Comparison of ENCODE assay signal across 8 cellular contexts in the genomic region with DNA sequence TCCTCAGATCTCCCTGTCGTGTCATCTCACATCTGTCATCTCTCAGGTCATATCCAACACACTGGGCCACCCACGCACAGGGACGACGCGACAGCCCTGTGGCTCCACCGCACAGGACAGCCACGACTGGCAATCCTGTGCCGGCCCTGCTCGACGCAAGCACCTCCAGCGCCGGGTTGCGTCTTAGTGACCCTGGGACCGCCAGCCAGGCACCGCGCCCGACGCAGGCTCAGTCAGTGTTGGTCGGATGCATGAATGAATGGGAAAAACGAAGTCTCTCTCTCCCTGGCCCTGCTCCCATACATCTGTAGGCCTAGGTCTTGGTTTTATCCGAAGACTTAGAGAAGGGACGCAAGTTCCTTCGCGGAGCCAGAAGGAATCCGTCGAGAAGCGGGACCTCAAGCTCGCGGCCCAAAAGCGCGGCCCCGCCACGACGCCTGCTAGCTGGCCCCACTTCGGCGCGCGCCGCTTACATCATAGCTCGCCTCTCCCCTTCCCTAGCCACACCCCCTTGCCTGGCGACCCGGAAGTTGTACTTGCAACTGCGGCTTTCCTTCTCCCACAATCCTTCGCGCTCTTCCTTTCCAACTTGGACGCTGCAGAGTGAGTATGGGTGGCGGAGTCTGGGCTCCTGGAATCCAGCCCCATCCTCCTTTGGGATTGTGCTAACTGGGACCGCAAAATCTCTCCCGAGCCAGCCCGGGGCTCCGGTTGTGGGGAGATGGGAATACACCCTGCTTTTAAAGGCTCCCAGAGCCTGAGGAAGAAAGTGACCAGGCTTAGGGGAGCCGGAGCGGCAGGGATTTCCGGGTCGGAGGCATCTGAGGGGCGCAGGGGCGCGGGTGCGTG. TPM values are rescaled to one million over a fixed set of nuclear protein-coding genes. Genes with fewer than 3 reads are reported as not detected.
DNase-seq lines count a peak whose midpoint lies in the region; ATAC-seq and TF ChIP-seq lines count a peak whose summit lies in the region.

Gene RPL31, plus strand, starts transcription at position 577 of the 849 bp plus-strand sequence. CDS start 413 bp downstream, outside the sequence.

- H3K4me2 ChIP-seq in IMR-90 (ENCODE audit: low read depth, low read length) = peak within 1 kb of the TSS; percentile 95

- intact Hi-C loops in IMR-90 (cut with micrococcal nuclease) = loop anchor here (5.0 kb wide), 1 partner anchor 270 kb away; no protein-coding TSS in a partner anchor

- no TSS peak for BruUV-seq in IMR-90 (replicated peaks; lab: Mats Ljungman, UMichigan)

- peaks cover 9% of the 10 kb centered on the region for H3K4me1 ChIP-seq in IMR-90 (ENCODE audit: control insufficient read depth, insufficient read depth, low read length)

- peak within 1 kb of the TSS; percentile 96 for H2AK5ac ChIP-seq in IMR-90 (ENCODE audit: low read depth, low read length)

- peak within 1 kb of the TSS; percentile 87 for H3K18ac ChIP-seq in IMR-90 (ENCODE audit: low read depth, low read length)

- no peak within 1 kb of the TSS for H2BK20ac ChIP-seq in IMR-90 (ENCODE audit: low read depth, low read length)

- H3K79me1 ChIP-seq in IMR-90 (ENCODE audit: low read depth in 1 of 2, low read length in 2 of 2) = peaks cover 20 to 40% of the 10 kb centered on the region in 2 experiments

- H3K14ac ChIP-seq in IMR-90 (replicated peaks; ENCODE audit: low read depth, low read length) = peak within 1 kb of the TSS; percentile 99

- H3K27me3 ChIP-seq in IMR-90 (ENCODE audit: control insufficient read depth, insufficient read depth, low read length) = no peaks in the 10 kb centered on the region

- H4K5ac ChIP-seq in IMR-90 (ENCODE audit: low read depth, low read length) = peak within 1 kb of the TSS; percentile 98

- peak within 1 kb of the TSS; percentile 99 for H2AK9ac ChIP-seq in IMR-90 (replicated peaks; ENCODE audit: low read depth, low read length, poor library complexity)

- in situ Hi-C loops in IMR-90 (cut with MboI; ENCODE audit: low sequenced_read_pairs) = no loop called here

- POLR2A ChIA-PET in IMR-90 (lab: Charles Lee; ENCODE audit: unreplicated experiment) = interaction anchor here (0.5 to 1.0 kb wide), 4 partner anchors 11 to 1677 kb away, joined by 3 to 6 read pairs (median 4); no protein-coding TSS in a partner anchor

- no peaks in the 10 kb centered on the region for H3K9me3 ChIP-seq in IMR-90 (ENCODE audit: control insufficient read depth, insufficient read depth, low read length)

- dilution Hi-C loops in IMR-90 (cut with HindIII; ENCODE audit: low sequenced_read_pairs, unreplicated experiment) = no loop called here

- peak within 1 kb of the TSS; percentile 77 for H3K4me3 ChIP-seq in IMR-90 (ENCODE audit: insufficient read depth, low read depth, low read length)

- H3K23ac ChIP-seq in IMR-90 (ENCODE audit: low read depth, low read length) = peak within 1 kb of the TSS; percentile 96

- peaks cover 42% of the 10 kb centered on the region for H4K20me1 ChIP-seq in IMR-90 (ENCODE audit: insufficient read depth, low read length)

- TF ChIP-seq POLR2A in IMR-90 (IDR thresholded peaks at IDR 0.05; ENCODE audit: low read depth, low read length) = peak; percentile 99

- CTCF ChIA-PET in IMR-90 (lab: Yijun Ruan, JAX) = interaction anchor here (0.7 kb wide), 1 partner anchor 266 kb away, joined by 4 read pairs; no protein-coding TSS in a partner anchor

- WGBS in IMR-90 (ENCODE audit: extremely low coverage in 2 of 2, insufficient read length in 1 of 2), 2 experiments = 14% methylated on average over 4 of the region's 59 CpGs; no CpG with 5 or more reads in 1 of the 2 experiments

- H2AFZ ChIP-seq in IMR-90 (replicated peaks; ENCODE audit: low read length, poor library complexity) = peak within 1 kb of the TSS; percentile 99

- peaks cover 30% of the 10 kb centered on the region for H3K36me3 ChIP-seq in IMR-90 (ENCODE audit: control insufficient read depth, insufficient read depth, low read length)

- H2BK5ac ChIP-seq in IMR-90 (ENCODE audit: low read depth, low read length, poor library complexity, severe bottlenecking) = peak within 1 kb of the TSS; percentile 80

- H3K9me1 ChIP-seq in IMR-90 (ENCODE audit: insufficient read depth, low read length) = peaks cover 21% of the 10 kb centered on the region

- H2BK15ac ChIP-seq in IMR-90 (ENCODE audit: low read depth, low read length) = no peak within 1 kb of the TSS; the same call in 2 of the 3 replicates

- peak within 1 kb of the TSS; percentile 93 for H3K9ac ChIP-seq in IMR-90 (ENCODE audit: low read depth, low read length)

- peak within 1 kb of the TSS; percentile 94 for H4K91ac ChIP-seq in IMR-90 (ENCODE audit: insufficient read depth, low read depth, low read length)

- peak within 1 kb of the TSS; percentile 83 for H3K27ac ChIP-seq in IMR-90 (ENCODE audit: insufficient read depth, low read length)

- H4K8ac ChIP-seq in IMR-90 (ENCODE audit: low read depth in 2 of 2, low read length in 2 of 2) = peak within 1 kb of the TSS; percentile 94 to 100

- no peak for TF ChIP-seq RAD21 in IMR-90 (IDR thresholded peaks at IDR 0.05; ENCODE audit: low read length)

- peak within 1 kb of the TSS; percentile 56 for H2BK120ac ChIP-seq in IMR-90 (ENCODE audit: low read depth, low read length)

- ATAC-seq in GM21528 (IDR thresholded peaks at IDR 0.05; ENCODE audit: low FRiP score, unreplicated experiment) (peak; percentile 95), IMR-90 (ENCODE audit: low read depth) (peak; percentile 92)

- H3K56ac ChIP-seq in IMR-90 (ENCODE audit: extremely low read depth, insufficient read depth, low read length) = peak within 1 kb of the TSS; percentile 88

- no peak for TF ChIP-seq CTCF in IMR-90 (conservative IDR thresholded peaks at IDR 0.05; ENCODE audit: low read depth, low read length)

- H3K4ac ChIP-seq in IMR-90 (ENCODE audit: low read depth, low read length) = peak within 1 kb of the TSS; percentile 98

- DNase-seq in DMS 273 (lab: John Stamatoyannopoulos, UW; ENCODE audit: unreplicated experiment) (peak; percentile 98), IMR-90 (peak; percentile 97), OCI-M1 (lab: John Stamatoyannopoulos, UW) (peak; percentile 94), activated T-cell treated with anti-CD3 and anti-CD28 coated beads for 24 hours (ENCODE audit: low read depth) (peak; percentile 94), epidermal melanocyte (ENCODE audit: insufficient read length, low spot score) (peak; percentile 99), middle frontal gyrus (ENCODE audit: extremely low spot score, low spot score) (peak; percentile 93)
- peak; percentile 91 to 93 for DNase-seq in stimulated activated CD8-positive, alpha-beta memory T cell treated with anti-CD3 and anti-CD28 coated beads, Interleukin-2, amount 100 ng/mL, for 48 hours (ENCODE audit: low read depth in 2 of 2)

TF ChIP-seq in IMR-90, 13 proteins besides CTCF, POLR2A, EP300 and RAD21:
- peak; percentile 87 for TF ChIP-seq CEBPB (IDR thresholded peaks at IDR 0.05; ENCODE audit: low read depth, low read length)
- 0 out of 2 replicates have a peak, but pooled peaks have one; percentile 64 for TF ChIP-seq CHD1 (IDR thresholded peaks at IDR 0.05; ENCODE audit: low read depth, low read length)
- TF ChIP-seq NFE2L2 (IDR thresholded peaks at IDR 0.05; ENCODE audit: low read depth, low read length) = no peak
- no peak for TF ChIP-seq FOS (IDR thresholded peaks at IDR 0.05; ENCODE audit: low read depth, low read length)
- peak; percentile 79; the same call in 1 of the 2 replicates for TF ChIP-seq MAZ (IDR thresholded peaks at IDR 0.05; ENCODE audit: borderline replicate concordance, low read depth, low read length)
TF ChIP-seq in IMR-90: peak in this region for 3.

RNA-seq across cellular contexts. Expression of gene RPL31, which starts in this region (rescaled TPM):
- 358 and 938 TPM in 2 replicates for total RNA-seq in IMR-90 (2012; rRNA removed)
- polyA plus RNA-seq in IMR-90 (2012; rRNA removed) = 2,908 and 2,963 TPM in 2 replicates
- 1,196 and 1,893 TPM in 2 replicates for polyA plus RNA-seq in IMR-90 (2012; cell fraction: cytosol; rRNA removed)
- 150 and 1,238 TPM in 2 replicates for polyA plus RNA-seq in IMR-90 (2012; cell fraction: nucleus; rRNA removed; ENCODE audit: low replicate concordance)

Comparison
In these comparisons a context has a peak if more than half of its experiments do, and no peak if none do; other contexts are left out.
1. Peak in every context shown above with its lines: DNase-seq, ATAC-seq, H3K4me3 ChIP-seq and H3K27ac ChIP-seq.